In the genomic region with DNA sequence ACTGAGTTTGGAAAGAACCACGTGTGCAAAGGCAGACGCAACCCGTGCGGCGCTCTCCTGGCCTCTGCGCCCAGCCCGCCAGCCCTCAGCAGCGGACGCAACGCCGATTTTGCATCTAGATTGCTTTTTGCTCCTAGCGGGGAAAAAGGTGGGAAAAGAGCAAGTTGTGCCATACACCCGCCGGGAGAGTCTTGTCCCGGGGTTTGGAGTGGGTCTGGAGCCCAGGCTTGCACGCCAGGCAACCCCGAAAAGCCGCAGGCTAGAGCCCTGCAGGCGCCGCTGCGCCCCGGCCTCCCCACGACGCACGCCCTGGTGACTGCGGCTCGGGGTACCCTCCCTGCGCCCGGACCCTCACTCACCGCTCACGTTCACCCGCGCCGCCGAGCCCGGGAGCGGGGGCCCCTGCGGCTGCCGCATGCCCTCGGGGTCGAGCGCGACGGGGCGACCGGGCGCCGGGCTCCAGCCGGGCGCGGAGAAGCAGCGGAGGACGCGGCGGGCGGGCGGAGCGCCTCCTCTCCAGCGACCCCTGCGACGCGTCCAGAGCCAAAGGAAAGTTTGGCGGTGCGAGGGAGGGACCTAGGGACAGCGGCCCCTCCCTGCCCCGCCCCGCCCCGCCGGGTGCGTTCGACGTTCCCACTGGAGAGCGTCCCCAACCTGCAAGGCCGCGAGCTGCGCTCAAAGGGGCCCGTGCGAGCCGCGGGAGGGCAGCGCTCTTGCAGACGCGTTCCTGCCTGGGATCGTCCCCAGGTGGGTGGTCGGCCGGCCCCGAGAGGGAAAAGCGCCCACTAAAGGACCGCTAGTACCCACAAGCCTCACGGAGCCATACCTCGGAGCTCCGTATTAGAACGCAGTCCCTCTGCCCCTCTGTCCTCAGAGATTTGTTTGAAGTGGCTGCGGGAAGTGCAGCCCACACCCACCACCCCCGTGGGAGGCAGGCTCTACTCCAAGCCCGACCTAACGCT, we compare ENCODE assay signal across 8 cellular contexts. TPM values are rescaled to one million over a fixed set of nuclear protein-coding genes. Genes with fewer than 3 reads are reported as not detected.
DNase-seq lines count a peak whose midpoint lies in the region; ATAC-seq, FAIRE-seq and TF ChIP-seq lines count a peak whose summit lies in the region.

A gene with protein sequence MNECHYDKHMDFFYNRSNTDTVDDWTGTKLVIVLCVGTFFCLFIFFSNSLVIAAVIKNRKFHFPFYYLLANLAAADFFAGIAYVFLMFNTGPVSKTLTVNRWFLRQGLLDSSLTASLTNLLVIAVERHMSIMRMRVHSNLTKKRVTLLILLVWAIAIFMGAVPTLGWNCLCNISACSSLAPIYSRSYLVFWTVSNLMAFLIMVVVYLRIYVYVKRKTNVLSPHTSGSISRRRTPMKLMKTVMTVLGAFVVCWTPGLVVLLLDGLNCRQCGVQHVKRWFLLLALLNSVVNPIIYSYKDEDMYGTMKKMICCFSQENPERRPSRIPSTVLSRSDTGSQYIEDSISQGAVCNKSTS (minus strand): TSS at position 550 of the 962 bp plus-strand sequence. CDS start 27,086 bp downstream, outside the sequence.

- 1 to 2% methylated on average over 87 to 97 of the region's 97 CpGs for WGBS in lung, 2 donors
- WGBS in thymus, result 1% methylated on average over 97 of the region's 97 CpGs

- DNase-seq in HCEC 1CT (peak; percentile 40), RWPE2 (ENCODE audit: low spot score) (peak; percentile 66), bronchial epithelial cell (ENCODE audit: low read depth) (peak; percentile 36), lung (ENCODE audit: low spot score) (no peak), GM19240 (ENCODE audit: insufficient read length, low spot score) (no peak), amniotic stem cell (lab: John Stamatoyannopoulos, UW) (no peak), NAMALWA (ENCODE audit: low spot score) (no peak)

- no peak for FAIRE-seq in bronchial epithelial cell (lab: Jason Lieb, UNC)

- TF ChIP-seq CTCF in RWPE2 (IDR thresholded peaks at IDR 0.05; ENCODE audit: poor library complexity, severe bottlenecking) (peak; percentile 23), bronchial epithelial cell (IDR thresholded peaks at IDR 0.05; ENCODE audit: insufficient read depth, low read length, severe bottlenecking) (peak; percentile 20), lung (IDR thresholded peaks at IDR 0.05; ENCODE audit: control extremely low read depth, extremely low read depth) (no peak)

- H3K36me3 ChIP-seq in RWPE2 (ENCODE audit: low read depth) (no peaks in the 10 kb centered on the region), bronchial epithelial cell (ENCODE audit: control insufficient read depth, insufficient read depth, low read length) (no peaks in the 10 kb centered on the region), lung (ENCODE audit: control insufficient read depth in 2 of 2, insufficient read depth in 2 of 2, low read length in 2 of 2) (no peaks in the 10 kb centered on the region), thymus (ENCODE audit: control insufficient read depth, insufficient read depth) (no peaks in the 10 kb centered on the region)

- ATAC-seq in RWPE2 (ENCODE audit: low read depth) (peak; percentile 63), lung (ENCODE audit: insufficient read depth, low FRiP score) (peak; percentile 14)

- H3K9me3 ChIP-seq in RWPE2 (ENCODE audit: severe bottlenecking) (no peaks in the 10 kb centered on the region), lung (ENCODE audit: control insufficient read depth in 2 of 2, insufficient read depth in 1 of 2, low read length in 1 of 2) (peaks cover 0 to 4% of the 10 kb centered on the region in 2 donors), thymus (ENCODE audit: control insufficient read depth) (no peaks in the 10 kb centered on the region)

- peak within 1 kb of the TSS; percentile 84 for H3K4me3 ChIP-seq in RWPE2 (ENCODE audit: severe bottlenecking)
- peak within 1 kb of the TSS; percentile 69 for H3K4me3 ChIP-seq in bronchial epithelial cell (ENCODE audit: low read depth, low read length)
- H3K4me3 ChIP-seq in lung, result peak within 1 kb of the TSS; percentile 4
- H3K4me3 ChIP-seq in thymus (ENCODE audit: low read length), result peak within 1 kb of the TSS; percentile 36

- peaks cover 40% of the 10 kb centered on the region for H3K4me1 ChIP-seq in RWPE2 (ENCODE audit: insufficient read depth, poor library complexity, severe bottlenecking)
- H3K4me1 ChIP-seq in lung (ENCODE audit: control insufficient read depth in 2 of 2, insufficient read depth in 2 of 2, low read length in 2 of 2), result peaks cover 0 to 9% of the 10 kb centered on the region in 2 donors
- H3K4me1 ChIP-seq in thymus (ENCODE audit: control insufficient read depth, insufficient read depth, low read length), result peaks cover 2% of the 10 kb centered on the region

- H3K27ac ChIP-seq in RWPE2 (ENCODE audit: poor library complexity, severe bottlenecking) (peak within 1 kb of the TSS; percentile 35), lung (ENCODE audit: low read depth in 1 of 2, low read length in 1 of 2) (peak within 1 kb of the TSS in 1 of 2 donors; percentile 41), thymus (ENCODE audit: low read depth) (no peak within 1 kb of the TSS)

- H3K27me3 ChIP-seq in RWPE2 (ENCODE audit: insufficient read depth, poor library complexity, severe bottlenecking) (no peaks in the 10 kb centered on the region), bronchial epithelial cell (ENCODE audit: control insufficient read depth, insufficient read depth, low read length) (no peaks in the 10 kb centered on the region), lung (ENCODE audit: control insufficient read depth, insufficient read depth) (no peaks in the 10 kb centered on the region), thymus (ENCODE audit: control insufficient read depth, insufficient read depth) (peaks cover 28% of the 10 kb centered on the region)

RNA-seq across cellular contexts. Expression of the gene that starts here (rescaled TPM):
- 37.1 and 104 TPM in 2 replicates for total RNA-seq in bronchial epithelial cell
- total RNA-seq in lung, result 1 to 10 TPM; 8.3 TPM
- 1 to 10 TPM in 1 of 2 donors, under 1 TPM in 1; 0.98 to 2.3 TPM for polyA plus RNA-seq in lung
- polyA plus RNA-seq in thymus, result 2.2 TPM

Comparison
In these comparisons a context has a peak if more than half of its experiments do, and no peak if none do; other contexts are left out.
1. DNase-seq: peak in HCEC 1CT (single experiment), RWPE2 (single experiment) and bronchial epithelial cell (single experiment); none in lung (single experiment), GM19240 (single experiment), amniotic stem cell (single experiment) and NAMALWA (single experiment).
2. H3K4me3 ChIP-seq: peak in every context shown above with its lines; median percentile 84 in RWPE2; 69 in bronchial epithelial cell; 36 in thymus; 4 in lung.